Comparison of ENCODE assay signal across 1 cellular context in genomic region chr1:96329121-96329520, GRCh38.
TF ChIP-seq lines count a peak whose summit lies in the region.

No MANE protein-coding gene starts in this region.

TF ChIP-seq in IMR-90, 13 proteins besides CTCF, POLR2A, EP300 and RAD21:
- no peak for TF ChIP-seq CHD1 (IDR thresholded peaks at IDR 0.05; ENCODE audit: low read depth, low read length)
- no peak for TF ChIP-seq NFE2L2 (IDR thresholded peaks at IDR 0.05; ENCODE audit: low read depth, low read length)
- TF ChIP-seq CEBPB (IDR thresholded peaks at IDR 0.05; ENCODE audit: low read depth, low read length) = no peak
- no peak for TF ChIP-seq ELK1 (IDR thresholded peaks at IDR 0.05; ENCODE audit: borderline replicate concordance, low read depth, low read length)
- TF ChIP-seq MXI1 (IDR thresholded peaks at IDR 0.05; ENCODE audit: borderline replicate concordance, low read depth, low read length) = no peak
- TF ChIP-seq FOS (IDR thresholded peaks at IDR 0.05; ENCODE audit: low read depth, low read length) = no peak
- no peak for TF ChIP-seq RCOR1 (IDR thresholded peaks at IDR 0.05; ENCODE audit: insufficient replicate concordance, low read length)
- TF ChIP-seq SMC3 (IDR thresholded peaks at IDR 0.05; ENCODE audit: low read depth, low read length) = no peak
- no peak for TF ChIP-seq USF2 (IDR thresholded peaks at IDR 0.05; ENCODE audit: low read depth, low read length)
- no peak for TF ChIP-seq RFX5 (IDR thresholded peaks at IDR 0.05; ENCODE audit: low read depth, low read length)
- TF ChIP-seq BHLHE40 (IDR thresholded peaks at IDR 0.05; ENCODE audit: low read depth, low read length) = no peak
- TF ChIP-seq MAFK (IDR thresholded peaks at IDR 0.05; ENCODE audit: low read depth, low read length) = no peak
- no peak for TF ChIP-seq MAZ (IDR thresholded peaks at IDR 0.05; ENCODE audit: borderline replicate concordance, low read depth, low read length)
TF ChIP-seq in IMR-90: peak in this region for 0.
